Comparison of ENCODE assay signal across 1 cellular context in genomic region chr12:82504411-82504810, GRCh38.
TF ChIP-seq lines count a peak whose summit lies in the region.

No MANE protein-coding gene starts in this region.

TF ChIP-seq in SK-N-SH, 30 proteins besides CTCF, POLR2A, EP300 and RAD21 (continued from another document):
- TF ChIP-seq, protein P1, sequence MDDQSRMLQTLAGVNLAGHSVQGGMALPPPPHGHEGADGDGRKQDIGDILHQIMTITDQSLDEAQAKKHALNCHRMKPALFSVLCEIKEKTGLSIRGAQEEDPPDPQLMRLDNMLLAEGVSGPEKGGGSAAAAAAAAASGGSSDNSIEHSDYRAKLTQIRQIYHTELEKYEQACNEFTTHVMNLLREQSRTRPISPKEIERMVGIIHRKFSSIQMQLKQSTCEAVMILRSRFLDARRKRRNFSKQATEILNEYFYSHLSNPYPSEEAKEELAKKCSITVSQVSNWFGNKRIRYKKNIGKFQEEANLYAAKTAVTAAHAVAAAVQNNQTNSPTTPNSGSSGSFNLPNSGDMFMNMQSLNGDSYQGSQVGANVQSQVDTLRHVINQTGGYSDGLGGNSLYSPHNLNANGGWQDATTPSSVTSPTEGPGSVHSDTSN (IDR thresholded peaks at IDR 0.05): no peak
- no peak for TF ChIP-seq POLR2AphosphoS5 (IDR thresholded peaks at IDR 0.05; ENCODE audit: low read depth, low read length)
